8 cellular contexts compared by ENCODE assay signal in genomic region chrX:47650164-47651042, GRCh38. TPM values are rescaled to one million over a fixed set of nuclear protein-coding genes. Genes with fewer than 3 reads are reported as not detected.
DNase-seq lines count a peak whose midpoint lies in the region; ATAC-seq and TF ChIP-seq lines count a peak whose summit lies in the region.

A gene with protein sequence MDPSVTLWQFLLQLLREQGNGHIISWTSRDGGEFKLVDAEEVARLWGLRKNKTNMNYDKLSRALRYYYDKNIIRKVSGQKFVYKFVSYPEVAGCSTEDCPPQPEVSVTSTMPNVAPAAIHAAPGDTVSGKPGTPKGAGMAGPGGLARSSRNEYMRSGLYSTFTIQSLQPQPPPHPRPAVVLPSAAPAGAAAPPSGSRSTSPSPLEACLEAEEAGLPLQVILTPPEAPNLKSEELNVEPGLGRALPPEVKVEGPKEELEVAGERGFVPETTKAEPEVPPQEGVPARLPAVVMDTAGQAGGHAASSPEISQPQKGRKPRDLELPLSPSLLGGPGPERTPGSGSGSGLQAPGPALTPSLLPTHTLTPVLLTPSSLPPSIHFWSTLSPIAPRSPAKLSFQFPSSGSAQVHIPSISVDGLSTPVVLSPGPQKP (minus strand): TSS chrX:47650563. CDS start chrX:47641441, 9,122 bp downstream.

- no peak for TF ChIP-seq CTCF in GM20000 (IDR thresholded peaks at IDR 0.05; ENCODE audit: extremely low read depth, missing control alignments)

- peak; percentile 86 for ATAC-seq in effector memory CD8-positive, alpha-beta T cell (replicated peaks)
- ATAC-seq in memory B cell (ENCODE audit: low read depth), result peak; percentile 85

- no peaks in the 10 kb centered on the region for H3K9me3 Mint-ChIP-seq in effector memory CD8-positive, alpha-beta T cell
- no peaks in the 10 kb centered on the region for H3K9me3 Mint-ChIP-seq in memory B cell

- H3K36me3 Mint-ChIP-seq in effector memory CD8-positive, alpha-beta T cell (ENCODE audit: insufficient read depth), result peaks cover 31% of the 10 kb centered on the region
- peaks cover 11% of the 10 kb centered on the region for H3K36me3 Mint-ChIP-seq in memory B cell

- H3K27ac Mint-ChIP-seq in effector memory CD8-positive, alpha-beta T cell, result peak within 1 kb of the TSS; percentile 94 to 96
- peak within 1 kb of the TSS; percentile 89 for H3K27ac Mint-ChIP-seq in memory B cell

- DNase-seq in CMK (ENCODE audit: low read depth) (peak; percentile 95), GM20000 (ENCODE audit: low spot score) (peak; percentile 85), HT-29 (ENCODE audit: low spot score) (peak; percentile 94), NOMO-1 (lab: John Stamatoyannopoulos, UW; ENCODE audit: unreplicated experiment in 2 of 2) (peak; percentile 87 to 92), memory B cell (ENCODE audit: low spot score in 2 of 2) (peak; percentile 65 to 80)
- peak; percentile 37 to 74 (median 62) for DNase-seq in activated CD8-positive, alpha-beta memory T cell treated with anti-CD3 and anti-CD28 coated beads for 48 hours (ENCODE audit: low read depth in 2 of 3, low spot score in 2 of 3)
- peak; percentile 79 to 85 (median 83) for DNase-seq in effector memory CD8-positive, alpha-beta T cell
- DNase-seq in stimulated activated CD8-positive, alpha-beta memory T cell treated with anti-CD3 and anti-CD28 coated beads, Interleukin-12 subunit alpha, Interleukin-12 subunit beta, amount 100 ng/mL, for 24 hours (ENCODE audit: extremely low read depth), result peak; percentile 68

- peaks cover 30 to 36% of the 10 kb centered on the region in 2 donors for H3K4me1 Mint-ChIP-seq in effector memory CD8-positive, alpha-beta T cell (ENCODE audit: low read depth in 2 of 2)
- H3K4me1 Mint-ChIP-seq in memory B cell, result peaks cover 19% of the 10 kb centered on the region

- H3K4me3 Mint-ChIP-seq in effector memory CD8-positive, alpha-beta T cell, result peak within 1 kb of the TSS; percentile 92 to 94
- H3K4me3 Mint-ChIP-seq in memory B cell, result peak within 1 kb of the TSS; percentile 90

- no peaks in the 10 kb centered on the region for H3K27me3 Mint-ChIP-seq in effector memory CD8-positive, alpha-beta T cell
- no peaks in the 10 kb centered on the region for H3K27me3 Mint-ChIP-seq in memory B cell

RNA-seq across cellular contexts. Expression of the gene that starts here (rescaled TPM):
- total RNA-seq in HT-29 (2014; rRNA removed; shearing (Covaris generic)), result 53.4 and 55.5 TPM in 2 replicates

Comparison
In these comparisons a context has a peak if more than half of its experiments do, and no peak if none do; other contexts are left out.
1. Peak in every context shown above with its lines: DNase-seq and ATAC-seq.